In the genomic region with DNA sequence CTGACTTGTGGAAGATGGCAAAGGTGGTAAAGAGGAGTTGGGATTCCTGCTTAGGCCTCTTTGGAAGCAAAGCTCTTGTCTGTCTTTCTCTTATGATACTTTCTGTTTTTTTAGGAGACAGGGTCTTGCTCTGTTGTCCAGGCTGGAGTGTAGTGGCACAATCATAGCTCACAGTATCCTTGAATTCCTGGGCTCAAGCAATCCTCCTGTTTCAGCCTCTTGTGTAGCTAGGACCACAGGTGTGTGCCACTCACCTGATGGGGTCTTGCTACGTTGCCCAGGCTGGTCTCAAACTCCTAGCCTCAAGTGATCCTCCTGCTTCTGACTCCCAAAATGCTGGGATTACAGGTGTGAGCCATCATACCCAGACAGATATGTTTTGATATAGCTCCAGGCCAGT, we compare ENCODE assay signal across 8 cellular contexts. TPM values are rescaled to one million over a fixed set of nuclear protein-coding genes. Genes with fewer than 3 reads are reported as not detected.
"Had no signal": no experiment of that assay in that cellular context is flagged by ENCODE, and none has a peak within 500 bp of the region (broad histone marks: within the 10 kb centered on the region; RNA-seq: fewer than 3 reads in every experiment).

No MANE protein-coding gene starts in this region.

- DNase-seq: IMR-90, KBM-7, KG1 had no signal

- ATAC-seq: HepG2, K562 had no signal

- H3K4me3 Mint-ChIP-seq: IgD-negative memory B cell had no signal

- H3K27ac Mint-ChIP-seq: IgD-negative memory B cell had no signal

- H3K36me3 Mint-ChIP-seq: IgD-negative memory B cell had no signal

- H3K4me1 Mint-ChIP-seq: IgD-negative memory B cell had no signal

- H3K4me3 ChIP-seq: K562 had no signal

- H3K27ac ChIP-seq: HL-60 had no signal

RNA-seq across cellular contexts. Expression of gene IGFBP7, which starts 19.3 kb away (rescaled TPM):
- total RNA-seq: HT-29 had no signal
- polyA plus RNA-seq: IgD-negative memory B cell had no signal
